29 cellular contexts compared by ENCODE assay signal in the genomic region with DNA sequence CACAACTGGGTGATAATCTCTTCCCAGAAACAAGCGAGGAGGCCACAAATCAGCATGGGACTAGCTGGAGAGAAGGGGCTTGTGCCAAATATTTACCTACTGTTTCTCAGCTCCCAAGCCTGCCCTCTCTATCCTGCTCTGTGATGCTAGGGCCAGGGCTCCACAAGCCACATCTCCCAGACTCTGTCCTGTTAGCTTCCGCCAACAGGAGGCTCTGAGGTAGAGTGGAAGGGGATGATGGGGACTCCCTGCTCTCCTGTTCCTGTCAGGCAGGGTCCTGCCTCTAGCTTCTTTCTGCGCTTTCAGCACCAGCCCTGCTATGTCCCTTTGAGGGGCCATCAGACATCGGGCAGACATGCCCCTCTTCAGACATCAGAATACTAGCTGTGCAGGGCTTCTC.
"Had no signal": no experiment of that assay in that cellular context is flagged by ENCODE, and none has a peak within 500 bp of the region (broad histone marks: within the 10 kb centered on the region; RNA-seq: fewer than 3 reads in every experiment).

No MANE protein-coding gene starts in this region.

- H3K4me1 Mint-ChIP-seq: immature natural killer cell; stimulated activated naive B cell treated with anti-CD40 and anti-IgM and Interleukin-4, amounts not matched to agents 10 μg/mL and 1 μg/mL and 100 μg/mL, for 72 hours had no signal

- DNase-seq: hypothalamus; immature natural killer cell; kidney; left colon; left lung; lower lobe of right lung; mammary epithelial cell; mesenchymal stem cell; midbrain; mucosa of descending colon; naive thymus-derived CD4-positive, alpha-beta T cell; pancreas; posterior cingulate gyrus; retina; right cardiac atrium; stimulated activated CD4-positive, alpha-beta T cell treated with anti-CD3 and anti-CD28 coated beads, Interleukin-4, amount 100 ng/mL, for 4 hours; stimulated activated CD8-positive, alpha-beta memory T cell treated with anti-CD3 and anti-CD28 coated beads, Interleukin-4, amount 100 ng/mL, for 48 hours; stimulated activated naive B cell treated with anti-CD40 and anti-IgM and Interleukin-4, amounts not matched to agents 10 μg/mL and 1 μg/mL and 100 μg/mL, for 72 hours; stimulated activated naive CD8-positive, alpha-beta T cell treated with anti-CD3 and anti-CD28 coated beads, Interleukin-15, Interleukin-2, amounts not matched to agents 100 U/mL and 50 U/mL, for 24 hours; stomach; testis; thyroid gland; transverse colon; upper lobe of left lung had no signal

- H3K4me3 Mint-ChIP-seq: immature natural killer cell; naive thymus-derived CD4-positive, alpha-beta T cell; natural killer cell treated with Interleukin-12 subunit alpha and Interleukin-12 subunit beta and Interleukin-15 and Interleukin-18, amount 100 ng/mL, for 72 hours; stimulated activated naive B cell treated with anti-CD40 and anti-IgM and Interleukin-4, amounts not matched to agents 10 μg/mL and 1 μg/mL and 100 μg/mL, for 72 hours had no signal

- H3K4me3 ChIP-seq: left lung, lower lobe of right lung, mucosa of descending colon, pancreas, prostate gland, skin epidermis, stomach, testis, thyroid gland, transverse colon, upper lobe of left lung, vagina had no signal

- H3K36me3 ChIP-seq: left lung, lower lobe of right lung, pancreas, prostate gland, stomach, thyroid gland, transverse colon, upper lobe of left lung, vagina had no signal

- H3K36me3 Mint-ChIP-seq: immature natural killer cell; naive thymus-derived CD4-positive, alpha-beta T cell; natural killer cell treated with Interleukin-12 subunit alpha and Interleukin-12 subunit beta and Interleukin-15 and Interleukin-18, amount 100 ng/mL, for 72 hours; stimulated activated naive B cell treated with anti-CD40 and anti-IgM and Interleukin-4, amounts not matched to agents 10 μg/mL and 1 μg/mL and 100 μg/mL, for 72 hours had no signal

- H3K27ac ChIP-seq: left lung, lower lobe of right lung, pancreas, prostate gland, skin epidermis, stomach, testis, thyroid gland, transverse colon, upper lobe of left lung, vagina had no signal

- H3K9me3 Mint-ChIP-seq: immature natural killer cell; natural killer cell treated with Interleukin-12 subunit alpha and Interleukin-12 subunit beta and Interleukin-15 and Interleukin-18, amount 100 ng/mL, for 72 hours had no signal

- H3K4me1 ChIP-seq: left lung, lower lobe of right lung, pancreas, prostate gland, stomach, testis, thyroid gland, transverse colon, upper lobe of left lung, vagina had no signal

- H3K27me3 ChIP-seq: left lung, pancreas, testis, thyroid gland, transverse colon, upper lobe of left lung, vagina had no signal

- H3K9me3 ChIP-seq: left lung, lower lobe of right lung, mucosa of descending colon, pancreas, prostate gland, testis, thyroid gland, transverse colon, upper lobe of left lung, vagina had no signal

- ATAC-seq: left colon; left lung; lower lobe of right lung; mucosa of descending colon; naive thymus-derived CD4-positive, alpha-beta T cell; natural killer cell treated with Interleukin-12 subunit alpha and Interleukin-12 subunit beta and Interleukin-15 and Interleukin-18, amount 100 ng/mL, for 72 hours; pancreas; right cardiac atrium; sciatic nerve; stimulated activated naive B cell treated with anti-CD40 and anti-IgM and Interleukin-4, amounts not matched to agents 10 μg/mL and 1 μg/mL and 100 μg/mL, for 72 hours; stimulated activated naive CD8-positive, alpha-beta T cell treated with anti-CD3 and anti-CD28 coated beads, Interleukin-15, Interleukin-2, amounts not matched to agents 100 U/mL and 50 U/mL, for 24 hours had no signal

- H3K27ac Mint-ChIP-seq: immature natural killer cell; naive thymus-derived CD4-positive, alpha-beta T cell; natural killer cell treated with Interleukin-12 subunit alpha and Interleukin-12 subunit beta and Interleukin-15 and Interleukin-18, amount 100 ng/mL, for 72 hours; stimulated activated naive B cell treated with anti-CD40 and anti-IgM and Interleukin-4, amounts not matched to agents 10 μg/mL and 1 μg/mL and 100 μg/mL, for 72 hours had no signal
